ENCODE assay signal across 9 cellular contexts in the genomic region with DNA sequence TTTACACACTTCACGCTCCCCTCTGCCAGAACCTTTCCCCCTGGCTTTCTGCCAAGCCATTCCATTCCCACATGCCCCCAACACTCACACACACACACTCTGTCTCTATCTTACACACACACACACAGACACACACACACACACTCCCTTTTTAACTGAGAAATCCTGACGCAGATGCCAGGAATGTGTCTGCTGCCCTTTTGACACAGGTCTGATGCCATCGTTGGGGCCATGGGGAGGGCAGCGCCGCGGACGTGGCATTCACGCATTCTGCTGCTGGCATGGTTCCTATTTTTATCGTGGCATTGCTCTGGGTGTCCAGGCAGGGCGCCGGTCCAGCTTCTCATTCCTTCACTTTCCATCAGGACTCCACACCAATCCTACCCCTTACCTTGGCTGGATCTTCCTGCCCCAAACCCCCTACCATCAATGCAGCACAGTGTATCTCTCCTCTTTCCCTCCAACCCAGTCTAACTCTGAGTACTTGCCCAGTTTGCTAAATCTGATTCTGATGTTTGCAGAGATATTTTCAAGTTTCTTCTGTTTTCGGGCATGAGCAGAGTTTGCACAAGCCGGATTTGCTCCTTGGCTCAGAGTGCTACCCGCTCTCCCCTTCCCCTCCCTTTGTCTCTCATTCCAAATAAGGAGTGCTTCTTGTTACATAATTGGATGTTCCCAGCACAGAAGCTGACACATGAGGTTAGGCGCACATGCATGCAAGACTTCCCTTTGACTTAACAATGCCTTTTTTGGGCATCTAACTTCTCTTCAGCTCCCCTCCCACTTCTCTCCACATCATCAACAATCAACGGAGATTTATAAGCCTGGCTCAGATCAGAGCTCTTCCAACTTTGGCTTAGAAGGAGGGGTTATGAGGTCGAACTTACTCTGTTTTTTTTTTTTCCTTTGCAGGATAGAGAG. TPM values are rescaled to one million over a fixed set of nuclear protein-coding genes. Genes with fewer than 3 reads are reported as not detected.
DNase-seq lines count a peak whose midpoint lies in the region; ATAC-seq and TF ChIP-seq lines count a peak whose summit lies in the region.
"Had no signal": no experiment of that assay in that cellular context is flagged by ENCODE, and none has a peak within 500 bp of the region (broad histone marks: within the 10 kb centered on the region; RNA-seq: fewer than 3 reads in every experiment).

No MANE protein-coding gene starts in this region.

- no peak for TF ChIP-seq CTCF in fibroblast of villous mesenchyme (IDR thresholded peaks at IDR 0.05; ENCODE audit: insufficient read depth, low read depth, low read length)
- TF ChIP-seq CTCF in parathyroid adenoma (IDR thresholded peaks at IDR 0.05): no peak

- CTCF ChIA-PET in HEK293T (lab: Yijun Ruan, JAX): interaction anchor here (0.7 kb wide), 1 partner anchor 35 kb away, joined by 3 read pairs; no protein-coding TSS in a partner anchor
- CTCF ChIA-PET in activated CD4-positive, alpha-beta T cell treated with anti-CD3 and anti-CD28 coated beads, Interleukin-2, amount 10 ng/mL, durations not matched to agents 7 days and 5 days (lab: Charles Lee): interaction anchor here (1.4 to 1.9 kb wide), 2 partner anchors 20 to 466 kb away, joined by 4 to 6 read pairs; no protein-coding TSS in a partner anchor

- peak overlapping the region; percentile 95 for H3K27ac ChIP-seq in parathyroid adenoma

- H3K4me3 Mint-ChIP-seq in activated CD4-positive, alpha-beta T cell treated with anti-CD3 and anti-CD28 coated beads, Interleukin-2, amount 10 ng/mL, durations not matched to agents 7 days and 5 days: no peak overlapping the region

- no peaks in the 10 kb centered on the region for H3K27me3 ChIP-seq in parathyroid adenoma (ENCODE audit: control insufficient read depth, insufficient read depth, low read length)

- H3K4me1 ChIP-seq in parathyroid adenoma: peaks cover 14% of the 10 kb centered on the region

- H3K79me2 ChIP-seq in parathyroid adenoma: no peaks in the 10 kb centered on the region

- no peaks in the 10 kb centered on the region for H3K36me3 ChIP-seq in parathyroid adenoma (ENCODE audit: control insufficient read depth, insufficient read depth, low read length)

- POLR2A ChIA-PET in HEK293T (lab: Yijun Ruan, JAX): no interaction called here
- POLR2A ChIA-PET in activated CD4-positive, alpha-beta T cell treated with anti-CD3 and anti-CD28 coated beads, Interleukin-2, amount 10 ng/mL, durations not matched to agents 7 days and 5 days (lab: Charles Lee): no interaction called here

- no peak for ATAC-seq in HG02642 (IDR thresholded peaks at IDR 0.05; ENCODE audit: poor library complexity, unreplicated experiment)

- H2AFZ ChIP-seq in parathyroid adenoma: no peak overlapping the region

- peak overlapping the region; percentile 51 for H3K4me2 ChIP-seq in parathyroid adenoma (ENCODE audit: low read length)

- H3K9me3 ChIP-seq in parathyroid adenoma (ENCODE audit: control insufficient read depth, low read length): no peaks in the 10 kb centered on the region

- no peaks in the 10 kb centered on the region for H3K9me3 Mint-ChIP-seq in activated CD4-positive, alpha-beta T cell treated with anti-CD3 and anti-CD28 coated beads, Interleukin-2, amount 10 ng/mL, durations not matched to agents 7 days and 5 days

- peak overlapping the region; percentile 27 for H3K4me3 ChIP-seq in fibroblast of villous mesenchyme (ENCODE audit: low read depth, low read length)
- peak overlapping the region; percentile 22 for H3K4me3 ChIP-seq in parathyroid adenoma (ENCODE audit: low read depth, low read length)

- DNase-seq in AG08396 (ENCODE audit: low spot score) (peak; percentile 87), T1000 (lab: John Stamatoyannopoulos, UW) (peak; percentile 40), fibroblast of villous mesenchyme (ENCODE audit: low read depth) (peak; percentile 98), occipital lobe (lab: John Stamatoyannopoulos, UW) (no peak), HEK293T (ENCODE audit: extremely low spot score) (no peak)
- DNase-seq in activated CD4-positive, alpha-beta T cell treated with anti-CD3 and anti-CD28 coated beads, Interleukin-2, amount 10 ng/mL, durations not matched to agents 7 days and 5 days: no peak
- DNase-seq: NCI-H146 had no signal

- peaks cover 66% of the 10 kb centered on the region for H3K36me3 Mint-ChIP-seq in activated CD4-positive, alpha-beta T cell treated with anti-CD3 and anti-CD28 coated beads, Interleukin-2, amount 10 ng/mL, durations not matched to agents 7 days and 5 days (ENCODE audit: low read depth)

- H3K27me3 Mint-ChIP-seq in activated CD4-positive, alpha-beta T cell treated with anti-CD3 and anti-CD28 coated beads, Interleukin-2, amount 10 ng/mL, durations not matched to agents 7 days and 5 days: no peaks in the 10 kb centered on the region

- peaks cover 8% of the 10 kb centered on the region for H3K4me1 Mint-ChIP-seq in activated CD4-positive, alpha-beta T cell treated with anti-CD3 and anti-CD28 coated beads, Interleukin-2, amount 10 ng/mL, durations not matched to agents 7 days and 5 days

- H3K9ac ChIP-seq in parathyroid adenoma: no peak overlapping the region

- H3K27ac Mint-ChIP-seq in activated CD4-positive, alpha-beta T cell treated with anti-CD3 and anti-CD28 coated beads, Interleukin-2, amount 10 ng/mL, durations not matched to agents 7 days and 5 days: no peak overlapping the region

TF ChIP-seq in HEK293T, 16 proteins besides CTCF, POLR2A, EP300 and RAD21:
- TF ChIP-seq FOXK2 (IDR thresholded peaks at IDR 0.05): no peak
- TF ChIP-seq LEF1 (IDR thresholded peaks at IDR 0.05; ENCODE audit: borderline replicate concordance): no peak
- no peak for TF ChIP-seq FOXM1 (IDR thresholded peaks at IDR 0.05; ENCODE audit: borderline replicate concordance)
- TF ChIP-seq SP1 (IDR thresholded peaks at IDR 0.05): no peak
- TF ChIP-seq ARNT (IDR thresholded peaks at IDR 0.05): no peak
- TF ChIP-seq FOXA1 (IDR thresholded peaks at IDR 0.05): no peak
- no peak for TF ChIP-seq PKNOX1 (IDR thresholded peaks at IDR 0.05)
- TF ChIP-seq BHLHE40 (IDR thresholded peaks at IDR 0.05; ENCODE audit: borderline replicate concordance): no peak
- no peak for TF ChIP-seq TARDBP (IDR thresholded peaks at IDR 0.05)
- no peak for TF ChIP-seq SUZ12 (IDR thresholded peaks at IDR 0.05)
- TF ChIP-seq HDGF (IDR thresholded peaks at IDR 0.05; ENCODE audit: borderline replicate concordance): no peak
- TF ChIP-seq CTBP1 (IDR thresholded peaks at IDR 0.05; ENCODE audit: borderline replicate concordance): no peak
- TF ChIP-seq L3MBTL2 (conservative IDR thresholded peaks at IDR 0.05): no peak
- TF ChIP-seq ZNF384 (IDR thresholded peaks at IDR 0.05): no peak
- TF ChIP-seq NFRKB (IDR thresholded peaks at IDR 0.05): no peak
- no peak for TF ChIP-seq ELF4 (IDR thresholded peaks at IDR 0.05)
TF ChIP-seq in HEK293T: peak in this region for 0.

RNA-seq across cellular contexts. Expression of gene SNX19, which starts 18.8 kb away (rescaled TPM):
- 96.3 and 106 TPM in 2 replicates for total RNA-seq in fibroblast of villous mesenchyme
- total RNA-seq in occipital lobe: 46.5 TPM
- total RNA-seq in activated CD4-positive, alpha-beta T cell treated with anti-CD3 and anti-CD28 coated beads, Interleukin-2, amount 10 ng/mL, durations not matched to agents 7 days and 5 days: 10 to 100 TPM; 41.7 to 43.7 TPM

Comparison
In these comparisons a context has a peak if more than half of its experiments do, and no peak if none do; other contexts are left out.
1. DNase-seq: peak in AG08396 (single experiment), T1000 (single experiment) and fibroblast of villous mesenchyme (single experiment); none in occipital lobe (single experiment), HEK293T (single experiment) and activated CD4-positive, alpha-beta T cell treated with anti-CD3 and anti-CD28 coated beads, Interleukin-2, amount 10 ng/mL, durations not matched to agents 7 days and 5 days (single experiment).